16 cellular contexts compared by ENCODE assay signal in genomic region chr5:83255268-83255667, GRCh38.
DNase-seq lines count a peak whose midpoint lies in the region.
"Had no signal": no experiment of that assay in that cellular context is flagged by ENCODE, and none has a peak within 500 bp of the region (broad histone marks: within the 10 kb centered on the region; RNA-seq: fewer than 3 reads in every experiment).

No MANE protein-coding gene starts in this region.

- peak overlapping the region; percentile 17 for H3K4me2 ChIP-seq in GM23248 (ENCODE audit: unreplicated experiment)

- DNase-seq in AG08395 (ENCODE audit: low spot score) (peak; percentile 27), GM23248 (peak; percentile 69), adipocyte (ENCODE audit: low read depth) (peak; percentile 40), glomerular visceral epithelial cell (ENCODE audit: extremely low spot score) (peak; percentile 51), NCI-H748 treated with DMSO at 0.1 percent for 48 hours (lab: John Stamatoyannopoulos, UW) (no peak), GDM1 (lab: John Stamatoyannopoulos, UW) (no peak), NCI-H146 treated with DMSO at 0.1 percent for 48 hours (lab: John Stamatoyannopoulos, UW; ENCODE audit: unreplicated experiment) (no peak)
- no peak for DNase-seq in T-helper 2 cell treated with Interferon-gamma antibody and Interleukin-4, amounts not matched to agents 5 μg/mL and 100 μg/mL, for 36 hours (ENCODE audit: low spot score)
- DNase-seq: AML-193; endodermal cell; natural killer cell; NCI-H69; Peyer's patch; psoas muscle; stimulated activated CD4-positive, alpha-beta T cell treated with anti-CD3 and anti-CD28 coated beads, Interleukin-12 subunit alpha, Interleukin-12 subunit beta, amount 100 ng/mL, for 4 hours; stimulated activated naive CD4-positive, alpha-beta T cell treated with Interleukin-2 at 50 U/mL for 16 hours had no signal

- H3K4me3 Mint-ChIP-seq in T-helper 2 cell treated with Interferon-gamma antibody and Interleukin-4, amounts not matched to agents 5 μg/mL and 100 μg/mL, for 36 hours: no peak overlapping the region
- H3K4me3 Mint-ChIP-seq: endodermal cell, natural killer cell had no signal

- H3K36me3 ChIP-seq in GM23248 (ENCODE audit: low read depth): no peaks in the 10 kb centered on the region; the same call in 1 of the 2 replicates
- H3K36me3 ChIP-seq in adipocyte (ENCODE audit: control insufficient read depth, insufficient read depth, low read length, severe bottlenecking): no peaks in the 10 kb centered on the region
- H3K36me3 ChIP-seq: Peyer's patch had no signal

- H3K9ac ChIP-seq in GM23248: no peak overlapping the region
- no peak overlapping the region for H3K9ac ChIP-seq in adipocyte (ENCODE audit: low read length)

- H3K27ac ChIP-seq in GM23248: no peak overlapping the region
- H3K27ac ChIP-seq: Peyer's patch, psoas muscle had no signal

- H3K4me1 Mint-ChIP-seq in T-helper 2 cell treated with Interferon-gamma antibody and Interleukin-4, amounts not matched to agents 5 μg/mL and 100 μg/mL, for 36 hours (ENCODE audit: low read depth): no peaks in the 10 kb centered on the region
- H3K4me1 Mint-ChIP-seq: endodermal cell, natural killer cell had no signal

- no peaks in the 10 kb centered on the region for H3K9me3 Mint-ChIP-seq in T-helper 2 cell treated with Interferon-gamma antibody and Interleukin-4, amounts not matched to agents 5 μg/mL and 100 μg/mL, for 36 hours
- H3K9me3 Mint-ChIP-seq: endodermal cell, natural killer cell had no signal

- H3K27ac Mint-ChIP-seq in T-helper 2 cell treated with Interferon-gamma antibody and Interleukin-4, amounts not matched to agents 5 μg/mL and 100 μg/mL, for 36 hours: no peak overlapping the region
- H3K27ac Mint-ChIP-seq: endodermal cell, natural killer cell had no signal

- H3K9me2 ChIP-seq in GM23248 (ENCODE audit: insufficient read depth): no peaks in the 10 kb centered on the region

- no peaks in the 10 kb centered on the region for H3K9me3 ChIP-seq in GM23248 (ENCODE audit: low read depth)
- no peaks in the 10 kb centered on the region for H3K9me3 ChIP-seq in adipocyte (ENCODE audit: control insufficient read depth, low read length)
- H3K9me3 ChIP-seq: Peyer's patch, psoas muscle had no signal

- no peaks in the 10 kb centered on the region for H3K27me3 Mint-ChIP-seq in T-helper 2 cell treated with Interferon-gamma antibody and Interleukin-4, amounts not matched to agents 5 μg/mL and 100 μg/mL, for 36 hours (ENCODE audit: low read depth)

- H3K27me3 ChIP-seq in GM23248 (replicated peaks; ENCODE audit: insufficient read depth) (no peaks in the 10 kb centered on the region), adipocyte (replicated peaks; ENCODE audit: control insufficient read depth, insufficient read depth, low read length) (no peaks in the 10 kb centered on the region)
- H3K27me3 ChIP-seq: Peyer's patch had no signal

- H4K20me1 ChIP-seq in GM23248 (ENCODE audit: insufficient read depth): no peaks in the 10 kb centered on the region

- no peaks in the 10 kb centered on the region for H3K36me3 Mint-ChIP-seq in T-helper 2 cell treated with Interferon-gamma antibody and Interleukin-4, amounts not matched to agents 5 μg/mL and 100 μg/mL, for 36 hours (ENCODE audit: low read depth)
- H3K36me3 Mint-ChIP-seq: natural killer cell had no signal

- no peaks in the 10 kb centered on the region for H3F3A ChIP-seq in GM23248 (ENCODE audit: insufficient read depth)

- H3K4me3 ChIP-seq in GM23248 (no peak overlapping the region), adipocyte (ENCODE audit: low read length) (peak overlapping the region; percentile 40)
- H3K4me3 ChIP-seq: Peyer's patch, psoas muscle had no signal

- H3K4me1 ChIP-seq in GM23248 (ENCODE audit: insufficient read depth) (peaks cover 20% of the 10 kb centered on the region), adipocyte (ENCODE audit: control insufficient read depth, insufficient read depth, low read length) (peaks cover 29% of the 10 kb centered on the region)
- H3K4me1 ChIP-seq: Peyer's patch, psoas muscle had no signal

- WGBS in GM23248 (ENCODE audit: low coverage in 1 of 2, low lambda C conversion rate in 2 of 2, missing lambda C conversion rate in 2 of 2), 2 experiments: 48 to 52% methylated on average over 1 of the region's 1 CpG

- no peak overlapping the region for H2AFZ ChIP-seq in GM23248

- in situ Hi-C loops in GM23248 (cut with MboI): no loop called here

- no peaks in the 10 kb centered on the region for H3K79me2 ChIP-seq in GM23248 (ENCODE audit: insufficient read depth)

Comparison
In these comparisons a context has a peak if more than half of its experiments do, and no peak if none do; other contexts are left out.
1. DNase-seq: peak in AG08395 (single experiment), GM23248 (single experiment), adipocyte (single experiment) and glomerular visceral epithelial cell (single experiment); none in T-helper 2 cell treated with Interferon-gamma antibody and Interleukin-4, amounts not matched to agents 5 μg/mL and 100 μg/mL, for 36 hours (single experiment), NCI-H748 treated with DMSO at 0.1 percent for 48 hours (single experiment), GDM1 (single experiment) and NCI-H146 treated with DMSO at 0.1 percent for 48 hours (single experiment).